In the genomic region with DNA sequence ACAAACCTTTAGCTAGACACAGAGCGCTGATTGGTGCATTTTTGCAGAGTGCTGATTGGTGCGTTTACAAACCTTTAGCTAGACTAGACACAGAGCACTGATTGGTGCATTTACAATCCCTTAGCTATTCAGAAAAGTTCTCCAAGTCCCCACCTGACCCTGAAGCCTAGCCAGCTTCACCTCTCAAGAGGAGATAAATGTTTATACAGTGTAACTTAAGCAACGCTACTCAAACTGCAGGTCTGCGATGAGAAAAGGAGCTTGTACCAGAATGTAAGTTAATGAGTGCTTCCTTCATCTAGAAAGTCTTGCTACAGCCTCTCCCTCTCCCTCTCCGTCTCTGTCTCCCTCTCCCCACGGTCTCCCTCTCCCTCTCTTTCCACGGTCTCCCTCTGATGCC, we compare ENCODE assay signal across 8 cellular contexts. TPM values are rescaled to one million over a fixed set of nuclear protein-coding genes. Genes with fewer than 3 reads are reported as not detected.
DNase-seq lines count a peak whose midpoint lies in the region; ATAC-seq, FAIRE-seq and TF ChIP-seq lines count a peak whose summit lies in the region.
"Not testable (repeated sequence)": the region's sequence is repeated elsewhere in the genome, so short reads cannot be mapped to it uniquely, and the experiment has no call there.
"Had no signal": no experiment of that assay in that cellular context is flagged by ENCODE, and none has a peak within 500 bp of the region (broad histone marks: within the 10 kb centered on the region; RNA-seq: fewer than 3 reads in every experiment).

No MANE protein-coding gene starts in this region.

- intact Hi-C loops in Right ventricle myocardium superior (cut with DNase I); left lung (cut with DNase I): not testable (repeated sequence)

- not testable (repeated sequence) for TF ChIP-seq POLR2A in GM12891 (IDR thresholded peaks at IDR 0.05; ENCODE audit: low read depth, low read length); H54 (IDR thresholded peaks at IDR 0.05; ENCODE audit: low read depth, low read length)

- not testable (repeated sequence) for H3K27me3 ChIP-seq in left lung

- FAIRE-seq in GM12891 (lab: Jason Lieb, UNC) (peak; percentile 38), H54 (lab: Jason Lieb, UNC) (peak; percentile 68)

- not testable (repeated sequence) for H3K36me3 ChIP-seq in left lung

- H3K9me3 ChIP-seq in left lung = not testable (repeated sequence)

- ATAC-seq in Right ventricle myocardium superior (ENCODE audit: poor library complexity) = peak; percentile 36
- peak; percentile 53 for ATAC-seq in left lung

- not testable (repeated sequence) for H3K4me3 ChIP-seq in left lung

- H3K4me1 ChIP-seq in left lung = not testable (repeated sequence)

- not testable (repeated sequence) for H3K27ac ChIP-seq in left lung

- not testable (repeated sequence) for DNase-seq in GM12891 (ENCODE audit: insufficient read length, low spot score); H54 (ENCODE audit: insufficient read length, low spot score); Right ventricle myocardium superior; left lung

- TF ChIP-seq CTCF in left lung (IDR thresholded peaks at IDR 0.05) = not testable (repeated sequence)

RNA-seq across cellular contexts. Expression of a gene that starts 5.5 kb away (rescaled TPM):
- polyA plus RNA-seq in GM12891 (2012; ENCODE audit: low read depth, missing spikeins) = 0.21 TPM
- total RNA-seq in Right ventricle myocardium superior = 129 TPM
- total RNA-seq in left lung = 1 to 10 TPM in 1 of 2 donors, not detected in 1; 1.1 TPM
- total RNA-seq: B cell; Calu3; CD8-positive, alpha-beta T cell had no signal
- polyA plus RNA-seq: BJ had no signal

Comparison
In these comparisons a context has a peak if more than half of its experiments do, and no peak if none do; other contexts are left out.
1. RNA of a gene that starts 5.5 kb away (total RNA-seq): 129 TPM in Right ventricle myocardium superior (single experiment); 1.1 TPM in left lung; every median in the first group is over 10 times any median in the second.